In genomic region chr2:220226541-220226940, GRCh38 we compare ENCODE assay signal across 20 cellular contexts.
DNase-seq lines count a peak whose midpoint lies in the region; ATAC-seq and TF ChIP-seq lines count a peak whose summit lies in the region.
"Had no signal": no experiment of that assay in that cellular context is flagged by ENCODE, and none has a peak within 500 bp of the region (broad histone marks: within the 10 kb centered on the region; RNA-seq: fewer than 3 reads in every experiment).

No MANE protein-coding gene starts in this region.

- H3K4me2 ChIP-seq in hepatocyte, result no peak overlapping the region

- no peaks in the 10 kb centered on the region for H3K79me2 ChIP-seq in hepatocyte

- H3K4me3 Mint-ChIP-seq in HFFc6 (peak overlapping the region; percentile 85), type B pancreatic cell (peak overlapping the region; percentile 30)
- H3K4me3 Mint-ChIP-seq: CD14-positive monocyte, IgD-negative memory B cell, T-helper 17 cell had no signal

- ATAC-seq in HG02571 (IDR thresholded peaks at IDR 0.05; ENCODE audit: unreplicated experiment), result no peak
- ATAC-seq: T-helper 17 cell had no signal

- peak overlapping the region; percentile 96 for H3K27ac Mint-ChIP-seq in HFFc6
- no peak overlapping the region for H3K27ac Mint-ChIP-seq in type B pancreatic cell
- H3K27ac Mint-ChIP-seq: CD14-positive monocyte, IgD-negative memory B cell, T-helper 17 cell had no signal

- no peak overlapping the region for H3K4me3 ChIP-seq in SJSA1
- no peak overlapping the region for H3K4me3 ChIP-seq in fibroblast of villous mesenchyme (ENCODE audit: low read depth, low read length)
- H3K4me3 ChIP-seq in hepatocyte, result no peak overlapping the region

- no peaks in the 10 kb centered on the region for H3K9me3 ChIP-seq in SJSA1 (replicated peaks)
- H3K9me3 ChIP-seq in hepatocyte (ENCODE audit: low read depth), result no peaks in the 10 kb centered on the region

- DNase-seq in HFFc6 (no peak), SJSA1 (ENCODE audit: low read depth in 1 of 2, low spot score in 2 of 2) (no peak), fibroblast of villous mesenchyme (ENCODE audit: low read depth) (peak; percentile 37), type B pancreatic cell (ENCODE audit: extremely low spot score, unreplicated experiment) (no peak), NOMO-1 treated with DMSO at 0.1 percent for 48 hours (lab: John Stamatoyannopoulos, UW; ENCODE audit: unreplicated experiment) (no peak), hepatocyte (ENCODE audit: low spot score) (no peak)
- DNase-seq: COR-L47; GF-D8; GOT3; Kasumi-1; NCI-H1092 treated with DMSO at 0.1 percent for 48 hours; NCI-H146; NCI-H2081 treated with DMSO at 0.1 percent for 48 hours; NK-92 treated with Interleukin-12 subunit alpha and Interleukin-12 subunit beta, amount 100 ng/mL, for 24 hours; RPMI8226; SIG-M5; T-helper 17 cell had no signal

- H3K4me1 ChIP-seq in SJSA1 (replicated peaks), result peaks cover 66% of the 10 kb centered on the region
- H3K4me1 ChIP-seq in hepatocyte (ENCODE audit: insufficient read depth), result peaks cover 25% of the 10 kb centered on the region

- 75% methylated on average over 1 of the region's 1 CpG for WGBS in hepatocyte (ENCODE audit: low lambda C conversion rate, missing lambda C conversion rate)

- H3K9me2 ChIP-seq in hepatocyte (replicated peaks; ENCODE audit: insufficient read depth), result no peaks in the 10 kb centered on the region

- H3K9me3 Mint-ChIP-seq in HFFc6 (no peaks in the 10 kb centered on the region), type B pancreatic cell (peaks cover 19% of the 10 kb centered on the region)

- H3K4me1 Mint-ChIP-seq in HFFc6 (ENCODE audit: low read depth) (peaks cover 89% of the 10 kb centered on the region), type B pancreatic cell (ENCODE audit: unreplicated experiment) (peaks cover 47% of the 10 kb centered on the region)
- H3K4me1 Mint-ChIP-seq: CD14-positive monocyte, IgD-negative memory B cell, T-helper 17 cell had no signal

- H4K20me1 ChIP-seq in hepatocyte (ENCODE audit: insufficient read depth, poor library complexity, severe bottlenecking), result no peaks in the 10 kb centered on the region

- H2AFZ ChIP-seq in hepatocyte, result no peak overlapping the region

- H3K27ac ChIP-seq in SJSA1 (peak overlapping the region; percentile 82), hepatocyte (no peak overlapping the region)

- TF ChIP-seq CTCF in HFFc6 (IDR thresholded peaks at IDR 0.05), result no peak
- no peak for TF ChIP-seq CTCF in fibroblast of villous mesenchyme (IDR thresholded peaks at IDR 0.05; ENCODE audit: insufficient read depth, low read depth, low read length)
- TF ChIP-seq CTCF in type B pancreatic cell (conservative IDR thresholded peaks at IDR 0.05), result no peak
- TF ChIP-seq CTCF in hepatocyte (IDR thresholded peaks at IDR 0.05; ENCODE audit: poor library complexity), result no peak

- H3K27me3 ChIP-seq in SJSA1 (replicated peaks) (no peaks in the 10 kb centered on the region), hepatocyte (no peaks in the 10 kb centered on the region)

- H3K27me3 Mint-ChIP-seq in HFFc6 (ENCODE audit: insufficient read depth), result 0 out of 2 replicates have a peak, but pooled peaks cover 2% of the 10 kb centered on the region
- H3K27me3 Mint-ChIP-seq in type B pancreatic cell, result no peaks in the 10 kb centered on the region
- H3K27me3 Mint-ChIP-seq: IgD-negative memory B cell, T-helper 17 cell had no signal

- no peaks in the 10 kb centered on the region for H3K36me3 Mint-ChIP-seq in HFFc6 (ENCODE audit: low read depth)
- H3K36me3 Mint-ChIP-seq in type B pancreatic cell, result no peaks in the 10 kb centered on the region
- H3K36me3 Mint-ChIP-seq: CD14-positive monocyte, IgD-negative memory B cell had no signal

- H3K36me3 ChIP-seq in SJSA1 (no peaks in the 10 kb centered on the region), hepatocyte (replicated peaks; ENCODE audit: insufficient read depth, low read depth) (no peaks in the 10 kb centered on the region)
